ENCODE assay signal across 27 cellular contexts in the genomic region with DNA sequence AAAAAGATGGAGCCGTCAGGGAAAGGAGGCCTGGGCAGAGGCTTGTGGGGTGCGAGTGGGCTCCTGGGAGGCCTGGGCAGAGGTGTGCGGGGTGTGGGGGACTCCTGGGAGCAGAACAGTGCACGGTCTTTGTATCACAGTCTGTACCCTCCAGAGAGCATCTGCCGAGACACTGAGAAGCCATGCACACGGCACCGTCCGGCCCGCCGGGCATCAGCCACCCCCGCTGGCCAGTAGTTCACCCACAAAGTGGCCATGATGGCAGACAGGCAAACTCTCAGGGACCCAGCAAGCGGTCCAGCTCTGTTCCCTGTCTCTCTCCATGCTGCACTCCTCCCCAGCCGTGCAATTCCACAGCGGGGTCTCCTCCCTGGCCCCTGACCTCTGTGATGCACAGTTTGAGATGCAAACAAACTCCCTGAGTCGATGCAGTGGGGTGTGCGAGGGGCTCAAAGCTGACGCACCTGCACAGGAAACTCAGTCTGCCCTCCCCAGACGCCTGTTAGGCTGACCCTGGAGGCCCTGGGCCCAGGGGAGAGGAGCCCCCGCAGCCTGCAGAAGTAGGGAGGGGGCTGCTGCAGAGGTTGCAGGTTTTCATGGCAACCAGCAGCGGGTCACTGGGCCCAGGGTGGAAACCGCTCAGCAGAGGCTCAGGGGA. TPM values are rescaled to one million over a fixed set of nuclear protein-coding genes. Genes with fewer than 3 reads are reported as not detected.
"Had no signal": no experiment of that assay in that cellular context is flagged by ENCODE, and none has a peak within 500 bp of the region (broad histone marks: within the 10 kb centered on the region; RNA-seq: fewer than 3 reads in every experiment).

No MANE protein-coding gene starts in this region.

- H3K4me3 Mint-ChIP-seq: activated CD4-positive, alpha-beta T cell treated with anti-CD3 and anti-CD28 coated beads for 36 hours; activated naive CD8-positive, alpha-beta T cell treated with anti-CD3 and anti-CD28 coated beads, Interleukin-2, amount 50 U/mL, for 24 hours; activated T-cell treated with anti-CD3 and anti-CD28 coated beads, Interleukin-2, amount 50 U/mL, for 4 hours; endodermal cell; naive thymus-derived CD8-positive, alpha-beta T cell; stimulated activated memory B cell treated with anti-CD40 and anti-IgM and Interleukin-4, amounts not matched to agents 10 μg/mL and 1 μg/mL and 100 μg/mL, for 72 hours; WTC11 had no signal

- H3K9ac ChIP-seq: parathyroid adenoma had no signal

- H3K36me3 ChIP-seq: cardiac muscle cell, esophagus squamous epithelium, gastrocnemius medialis, heart right ventricle, left lung, vagina had no signal

- H3K27me3 Mint-ChIP-seq: activated CD4-positive, alpha-beta T cell treated with anti-CD3 and anti-CD28 coated beads for 36 hours; activated naive CD8-positive, alpha-beta T cell treated with anti-CD3 and anti-CD28 coated beads, Interleukin-2, amount 50 U/mL, for 24 hours; naive thymus-derived CD8-positive, alpha-beta T cell had no signal

- H3K4me1 Mint-ChIP-seq: activated CD4-positive, alpha-beta T cell treated with anti-CD3 and anti-CD28 coated beads for 36 hours; activated naive CD8-positive, alpha-beta T cell treated with anti-CD3 and anti-CD28 coated beads, Interleukin-2, amount 50 U/mL, for 24 hours; endodermal cell; WTC11 had no signal

- H3K79me2 ChIP-seq: parathyroid adenoma had no signal

- H3K27me3 ChIP-seq: cardiac muscle cell, heart right ventricle, left lung, vagina had no signal

- H3K27ac Mint-ChIP-seq: activated CD4-positive, alpha-beta T cell treated with anti-CD3 and anti-CD28 coated beads for 36 hours; activated naive CD8-positive, alpha-beta T cell treated with anti-CD3 and anti-CD28 coated beads, Interleukin-2, amount 50 U/mL, for 24 hours; endodermal cell; stimulated activated memory B cell treated with anti-CD40 and anti-IgM and Interleukin-4, amounts not matched to agents 10 μg/mL and 1 μg/mL and 100 μg/mL, for 72 hours; WTC11 had no signal

- H3K4me1 ChIP-seq: gastrocnemius medialis, heart right ventricle, left lung, parathyroid adenoma, vagina had no signal

- ATAC-seq: activated CD4-positive, alpha-beta T cell treated with anti-CD3 and anti-CD28 coated beads for 36 hours; activated naive CD8-positive, alpha-beta T cell treated with anti-CD3 and anti-CD28 coated beads, Interleukin-2, amount 50 U/mL, for 24 hours; activated T-cell treated with anti-CD3 and anti-CD28 coated beads, Interleukin-2, amount 50 U/mL, for 4 hours; gastrocnemius medialis; left lung; naive thymus-derived CD8-positive, alpha-beta T cell; sciatic nerve; WTC11 had no signal

- DNase-seq: activated CD4-positive, alpha-beta T cell treated with anti-CD3 and anti-CD28 coated beads for 36 hours; activated CD4-positive, alpha-beta T cell treated with anti-CD3 and anti-CD28 coated beads, Interleukin-2, amount 50 U/mL, for 48 hours; activated CD8-positive, alpha-beta memory T cell treated with anti-CD3 and anti-CD28 coated beads, Interleukin-2, amount 50 U/mL, for 48 hours; activated effector memory CD4-positive, alpha-beta T cell treated with anti-CD3 and anti-CD28 coated beads, Interleukin-2, amount 50 U/mL, for 16 hours; activated naive CD4-positive, alpha-beta T cell treated with anti-CD3 and anti-CD28 coated beads, Interleukin-2, amount 50 U/mL, for 16 hours; activated naive CD8-positive, alpha-beta T cell treated with anti-CD3 and anti-CD28 coated beads, Interleukin-2, amount 50 U/mL, for 24 hours; activated T-cell treated with anti-CD3 and anti-CD28 coated beads, Interleukin-2, amount 50 U/mL, for 4 hours; cortex of kidney; endodermal cell; esophagus squamous epithelium; gastrocnemius medialis; naive thymus-derived CD8-positive, alpha-beta T cell; small intestine; stimulated activated CD4-positive, alpha-beta T cell treated with anti-CD3 and anti-CD28 coated beads, Interleukin-2, amount 100 ng/mL, for 24 hours; T-helper 1 cell; trophoblast cell had no signal

- H3K4me3 ChIP-seq: cardiac muscle cell, esophagus squamous epithelium, gastrocnemius medialis, heart right ventricle, left lung, vagina had no signal

- H3K27ac ChIP-seq: cardiac muscle cell, esophagus squamous epithelium, gastrocnemius medialis, heart right ventricle, left lung, parathyroid adenoma, vagina had no signal

- H3K9me3 ChIP-seq: gastrocnemius medialis, vagina had no signal

RNA-seq across cellular contexts. Expression of gene CCDC187, which starts 14.3 kb away (rescaled TPM):
- total RNA-seq: activated CD8-positive, alpha-beta memory T cell treated with anti-CD3 and anti-CD28 coated beads for 36 hours; esophagus squamous epithelium; gastrocnemius medialis; lung microvascular endothelial cell; naive thymus-derived CD8-positive, alpha-beta T cell; pulmonary artery endothelial cell; vagina had no signal
